Comparison of ENCODE assay signal across 24 cellular contexts in the genomic region with DNA sequence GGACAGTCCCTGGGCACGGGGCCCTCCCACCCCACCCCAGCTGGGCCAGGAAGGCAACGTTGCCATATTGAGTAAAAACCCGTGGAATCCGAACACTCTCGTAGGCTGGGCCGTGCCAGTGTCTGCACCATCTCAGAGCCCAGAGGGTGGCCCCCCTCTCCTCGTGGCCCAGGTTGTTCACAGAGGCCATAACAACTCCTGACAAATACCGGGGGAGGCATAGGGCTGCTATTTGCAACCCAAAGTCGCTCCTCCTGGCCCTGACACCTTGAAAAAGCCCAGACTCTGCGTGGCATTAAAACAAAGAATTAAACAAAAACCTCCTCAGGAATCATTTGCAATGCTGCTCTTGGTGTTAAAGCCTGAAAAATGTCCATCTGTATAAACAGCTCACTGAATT.
"Had no signal": no experiment of that assay in that cellular context is flagged by ENCODE, and none has a peak within 500 bp of the region (broad histone marks: within the 10 kb centered on the region; RNA-seq: fewer than 3 reads in every experiment).

No MANE protein-coding gene starts in this region.

- FAIRE-seq: colon, islet of Langerhans, pancreas had no signal

- H3K4me3 Mint-ChIP-seq: mesothelial cell of epicardium; naive thymus-derived CD8-positive, alpha-beta T cell; stimulated activated effector memory CD8-positive, alpha-beta T cell treated with anti-CD3 and anti-CD28 coated beads, Interleukin-12 subunit alpha, Interleukin-12 subunit beta, amount 100 ng/mL, for 72 hours had no signal

- H3K4me1 ChIP-seq: pancreas, vagina had no signal

- H3K4me1 Mint-ChIP-seq: stimulated activated effector memory CD8-positive, alpha-beta T cell treated with anti-CD3 and anti-CD28 coated beads, Interleukin-12 subunit alpha, Interleukin-12 subunit beta, amount 100 ng/mL, for 72 hours had no signal

- H3K9me3 ChIP-seq: heart right ventricle, left lung, mucosa of descending colon, neutrophil, pancreas, thoracic aorta, tibial nerve, upper lobe of right lung, vagina had no signal

- H3K27ac ChIP-seq: dorsolateral prefrontal cortex, heart right ventricle, left lung, neutrophil, pancreas, thoracic aorta, tibial nerve, upper lobe of right lung, vagina had no signal

- H3K9me3 Mint-ChIP-seq: mesothelial cell of epicardium; naive thymus-derived CD8-positive, alpha-beta T cell; stimulated activated effector memory CD8-positive, alpha-beta T cell treated with anti-CD3 and anti-CD28 coated beads, Interleukin-12 subunit alpha, Interleukin-12 subunit beta, amount 100 ng/mL, for 72 hours had no signal

- DNase-seq: dorsolateral prefrontal cortex; effector CD4-positive, alpha-beta T cell; foreskin fibroblast; glutamatergic neuron; heart right ventricle; hippocampal formation; left cardiac atrium; left lung; mesenchymal stem cell; mucosa of descending colon; naive thymus-derived CD8-positive, alpha-beta T cell; pancreas; stimulated activated CD4-positive, alpha-beta T cell treated with anti-CD3 and anti-CD28 coated beads, Interleukin-2, amount 100 ng/mL, for 24 hours; stimulated activated CD4-positive, alpha-beta T cell treated with anti-CD3 and anti-CD28 coated beads, Interleukin-4, amount 100 ng/mL, for 24 hours; stimulated activated naive CD4-positive, alpha-beta T cell treated with Interleukin-2 at 50 U/mL for 16 hours; upper lobe of right lung had no signal

- H3K4me3 ChIP-seq: dorsolateral prefrontal cortex, heart right ventricle, left lung, mucosa of descending colon, pancreas, thoracic aorta, tibial nerve, upper lobe of right lung, vagina had no signal

- H3K27me3 Mint-ChIP-seq: naive thymus-derived CD8-positive, alpha-beta T cell had no signal

- H3K27ac Mint-ChIP-seq: mesothelial cell of epicardium; naive thymus-derived CD8-positive, alpha-beta T cell had no signal

- H3K27me3 ChIP-seq: dorsolateral prefrontal cortex, heart right ventricle, left lung, pancreas, upper lobe of right lung, vagina had no signal
